In the genomic region with DNA sequence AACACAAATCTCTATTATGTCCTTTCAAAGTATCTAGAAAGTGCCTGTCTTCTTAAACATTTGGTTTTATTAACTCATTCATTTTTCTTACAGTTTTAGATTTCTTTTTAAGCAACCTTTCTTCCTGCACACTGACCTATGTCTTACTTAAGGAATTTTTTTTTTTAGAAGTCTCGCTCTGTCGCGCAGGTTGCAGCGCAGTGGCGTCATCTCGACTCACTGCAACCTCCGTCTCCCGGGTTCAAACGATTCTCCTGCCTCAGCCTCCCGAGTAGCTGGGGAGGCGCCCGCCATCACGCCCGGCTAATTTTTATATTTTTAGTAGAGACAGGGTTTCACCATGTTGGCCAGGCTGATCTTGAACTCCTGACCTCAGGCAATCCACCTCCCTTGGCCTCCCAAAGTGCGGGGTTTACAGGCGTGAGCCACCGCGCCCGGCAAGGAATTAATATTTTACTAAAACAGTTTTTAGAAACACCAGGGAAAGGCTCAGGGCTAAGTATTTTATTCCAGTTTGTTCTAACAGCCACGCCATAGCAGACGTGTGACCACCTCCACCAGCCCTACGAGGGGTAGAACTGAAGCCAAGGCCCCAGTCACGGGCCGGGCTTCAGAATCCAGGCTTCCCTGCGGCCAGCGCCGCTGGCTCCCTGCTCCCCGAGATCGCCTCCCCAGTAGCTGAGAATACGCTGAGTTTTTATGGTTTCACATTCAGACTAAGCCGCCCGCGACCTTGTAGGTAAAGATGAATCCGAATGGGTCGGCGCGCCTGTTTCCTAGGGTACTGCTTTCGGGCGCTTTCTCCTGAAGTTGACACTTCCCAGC, we compare ENCODE assay signal across 1 cellular context.
TF ChIP-seq lines count a peak whose summit lies in the region.

No MANE protein-coding gene starts in this region.

TF ChIP-seq in GM23338, 12 proteins besides CTCF, POLR2A, EP300 and RAD21 (continued from another document):
- TF ChIP-seq ZNF462 (CRISPR knock-in tag; IDR thresholded peaks at IDR 0.05) (no peak), STAT1 (IDR thresholded peaks at IDR 0.05; ENCODE audit: unreplicated experiment) (no peak), EZH2 (IDR thresholded peaks at IDR 0.05; ENCODE audit: low read depth, unreplicated experiment) (no peak), ZNF114 (CRISPR knock-in tag; IDR thresholded peaks at IDR 0.05) (no peak), JUNB (IDR thresholded peaks at IDR 0.05; ENCODE audit: unreplicated experiment) (no peak), NANOG (IDR thresholded peaks at IDR 0.05; ENCODE audit: borderline replicate concordance) (no peak), ZNF331 (CRISPR knock-in tag; IDR thresholded peaks at IDR 0.05; ENCODE audit: low read depth) (no peak), CREB1 (CRISPR knock-in tag; IDR thresholded peaks at IDR 0.05; ENCODE audit: low read depth) (no peak), POLR2AphosphoS5 (IDR thresholded peaks at IDR 0.05; ENCODE audit: low read depth) (no peak)
- TF ChIP-seq, protein P1, sequence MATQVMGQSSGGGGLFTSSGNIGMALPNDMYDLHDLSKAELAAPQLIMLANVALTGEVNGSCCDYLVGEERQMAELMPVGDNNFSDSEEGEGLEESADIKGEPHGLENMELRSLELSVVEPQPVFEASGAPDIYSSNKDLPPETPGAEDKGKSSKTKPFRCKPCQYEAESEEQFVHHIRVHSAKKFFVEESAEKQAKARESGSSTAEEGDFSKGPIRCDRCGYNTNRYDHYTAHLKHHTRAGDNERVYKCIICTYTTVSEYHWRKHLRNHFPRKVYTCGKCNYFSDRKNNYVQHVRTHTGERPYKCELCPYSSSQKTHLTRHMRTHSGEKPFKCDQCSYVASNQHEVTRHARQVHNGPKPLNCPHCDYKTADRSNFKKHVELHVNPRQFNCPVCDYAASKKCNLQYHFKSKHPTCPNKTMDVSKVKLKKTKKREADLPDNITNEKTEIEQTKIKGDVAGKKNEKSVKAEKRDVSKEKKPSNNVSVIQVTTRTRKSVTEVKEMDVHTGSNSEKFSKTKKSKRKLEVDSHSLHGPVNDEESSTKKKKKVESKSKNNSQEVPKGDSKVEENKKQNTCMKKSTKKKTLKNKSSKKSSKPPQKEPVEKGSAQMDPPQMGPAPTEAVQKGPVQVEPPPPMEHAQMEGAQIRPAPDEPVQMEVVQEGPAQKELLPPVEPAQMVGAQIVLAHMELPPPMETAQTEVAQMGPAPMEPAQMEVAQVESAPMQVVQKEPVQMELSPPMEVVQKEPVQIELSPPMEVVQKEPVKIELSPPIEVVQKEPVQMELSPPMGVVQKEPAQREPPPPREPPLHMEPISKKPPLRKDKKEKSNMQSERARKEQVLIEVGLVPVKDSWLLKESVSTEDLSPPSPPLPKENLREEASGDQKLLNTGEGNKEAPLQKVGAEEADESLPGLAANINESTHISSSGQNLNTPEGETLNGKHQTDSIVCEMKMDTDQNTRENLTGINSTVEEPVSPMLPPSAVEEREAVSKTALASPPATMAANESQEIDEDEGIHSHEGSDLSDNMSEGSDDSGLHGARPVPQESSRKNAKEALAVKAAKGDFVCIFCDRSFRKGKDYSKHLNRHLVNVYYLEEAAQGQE (IDR thresholded peaks at IDR 0.05; ENCODE audit: unreplicated experiment) = no peak
